22 cellular contexts compared by ENCODE assay signal in genomic region chr1:48718116-48718630, GRCh38. TPM values are rescaled to one million over a fixed set of nuclear protein-coding genes. Genes with fewer than 3 reads are reported as not detected.
DNase-seq lines count a peak whose midpoint lies in the region; ATAC-seq, FAIRE-seq and TF ChIP-seq lines count a peak whose summit lies in the region.
"Had no signal": no experiment of that assay in that cellular context is flagged by ENCODE, and none has a peak within 500 bp of the region (broad histone marks: within the 10 kb centered on the region; RNA-seq: fewer than 3 reads in every experiment).

No MANE protein-coding gene starts in this region.

- CTCF ChIA-PET in mammary epithelial cell (lab: Charles Lee; ENCODE audit: low non-redundant PET), result no interaction called here
- CTCF ChIA-PET in K562 (lab: Yijun Ruan, JAX; ENCODE audit: low intra/inter-chr PET ratio), result no interaction called here

- peak in 1 of 2 donors; percentile 17 for TF ChIP-seq CTCF in mammary epithelial cell (conservative IDR thresholded peaks at IDR 0.05 in 1 of 2, IDR thresholded peaks at IDR 0.05 in 1 of 2; ENCODE audit: extremely low read depth in 1 of 2, insufficient read depth in 1 of 2, low read depth in 1 of 2, low read length in 2 of 2)
- no peak for TF ChIP-seq CTCF in breast epithelium (IDR thresholded peaks at IDR 0.05)
- no peak for TF ChIP-seq CTCF in NB4 (IDR thresholded peaks at IDR 0.05; ENCODE audit: low read depth, low read length)
- TF ChIP-seq CTCF in K562 (IDR thresholded peaks at IDR 0.05 in 2 of 3, conservative IDR thresholded peaks at IDR 0.05 in 1 of 3; ENCODE audit: insufficient read depth in 2 of 3, low read depth in 1 of 3, low read length in 3 of 3), result no peak

- H3K9ac ChIP-seq in mammary epithelial cell (ENCODE audit: insufficient read depth, low read length), result no peak overlapping the region
- no peak overlapping the region for H3K9ac ChIP-seq in K562 (ENCODE audit: insufficient read depth in 1 of 2, low read depth in 2 of 2, low read length in 2 of 2)

- POLR2A ChIA-PET in K562 (lab: Yijun Ruan, JAX), result no interaction called here

- H3K9me3 ChIP-seq in mammary epithelial cell (replicated peaks; ENCODE audit: insufficient read depth, low read length) (no peaks in the 10 kb centered on the region), breast epithelium (no peaks in the 10 kb centered on the region), K562 (replicated peaks; ENCODE audit: control insufficient read depth, insufficient read depth, low read depth, low read length) (no peaks in the 10 kb centered on the region)

- TF ChIP-seq POLR2A in breast epithelium (IDR thresholded peaks at IDR 0.05), result no peak
- TF ChIP-seq POLR2A in NB4 (IDR thresholded peaks at IDR 0.05; ENCODE audit: extremely low read depth, insufficient read length), result no peak
- no peak for TF ChIP-seq POLR2A in K562 (conservative IDR thresholded peaks at IDR 0.05)

- in situ Hi-C loops in mammary epithelial cell (cut with MboI; ENCODE audit: low sequenced_read_pairs in 2 of 2), result no loop called here
- in situ Hi-C loops in K562 (cut with MboI), result no loop called here

- H3K79me2 ChIP-seq in mammary epithelial cell (ENCODE audit: insufficient read depth, low read length), result no peaks in the 10 kb centered on the region
- no peaks in the 10 kb centered on the region for H3K79me2 ChIP-seq in K562 (ENCODE audit: control insufficient read depth, insufficient read depth, low read length)

- H3K4me2 ChIP-seq in mammary epithelial cell (ENCODE audit: insufficient read depth, low read depth, low read length), result no peak overlapping the region
- H3K4me2 ChIP-seq in K562 (ENCODE audit: insufficient read depth, low read length), result no peak overlapping the region

- H3K9me1 ChIP-seq in K562 (ENCODE audit: control insufficient read depth, insufficient read depth, low read length), result no peaks in the 10 kb centered on the region

- H3K36me3 ChIP-seq in mammary epithelial cell (ENCODE audit: insufficient read depth, low read length) (no peaks in the 10 kb centered on the region), breast epithelium (no peaks in the 10 kb centered on the region), K562 (ENCODE audit: control insufficient read depth, insufficient read depth, low read length) (no peaks in the 10 kb centered on the region)

- H3K27ac ChIP-seq in mammary epithelial cell (ENCODE audit: insufficient read depth, low read depth, low read length), result no peak overlapping the region
- no peak overlapping the region for H3K27ac ChIP-seq in breast epithelium
- no peak overlapping the region for H3K27ac ChIP-seq in K562 (ENCODE audit: extremely low read depth, low read depth, low read length)
- H3K27ac ChIP-seq: RWPE1, SK-N-MC had no signal

- no peaks in the 10 kb centered on the region for H4K20me1 ChIP-seq in mammary epithelial cell (ENCODE audit: insufficient read depth, low read length)
- no peaks in the 10 kb centered on the region for H4K20me1 ChIP-seq in K562 (replicated peaks; ENCODE audit: control insufficient read depth, insufficient read depth, low read length)

- no peaks in the 10 kb centered on the region for H3K4me1 ChIP-seq in mammary epithelial cell (ENCODE audit: insufficient read depth, low read length)
- H3K4me1 ChIP-seq in breast epithelium, result no peaks in the 10 kb centered on the region
- H3K4me1 ChIP-seq in K562 (replicated peaks in 1 of 2; ENCODE audit: control insufficient read depth in 2 of 2, insufficient read depth in 2 of 2, low read length in 2 of 2), result no peaks in the 10 kb centered on the region

- BruUV-seq in mammary epithelial cell (replicated peaks; lab: Mats Ljungman, UMichigan) (no TSS peak), K562 (replicated peaks; lab: Mats Ljungman, UMichigan) (no TSS peak)

- intact Hi-C loops in mammary epithelial cell (cut with micrococcal nuclease), result no loop called here
- intact Hi-C loops in breast epithelium (cut with DNase I; ENCODE audit: low total_unique reads), result no loop called here
- intact Hi-C loops in K562 (cut with micrococcal nuclease), result no loop called here

- H2AFZ ChIP-seq in mammary epithelial cell (ENCODE audit: low read depth, low read length) (no peak overlapping the region), K562 (ENCODE audit: low read depth, low read length) (no peak overlapping the region)

- FAIRE-seq in K562 (lab: Jason Lieb, UNC), result no peak

- H3K27me3 ChIP-seq in mammary epithelial cell (ENCODE audit: insufficient read depth, low read length) (no peaks in the 10 kb centered on the region), breast epithelium (no peaks in the 10 kb centered on the region), K562 (ENCODE audit: control insufficient read depth in 2 of 2, insufficient read depth in 2 of 2, low read length in 2 of 2) (no peaks in the 10 kb centered on the region; a peak in 1 of 5 replicates)

- DNase-seq in mammary epithelial cell (peak; percentile 8), breast epithelium (ENCODE audit: low spot score in 2 of 2) (no peak), NB4 (ENCODE audit: low read depth) (peak; percentile 2), K562 (ENCODE audit: extremely low read depth in 1 of 4, low spot score in 3 of 4) (no peak), iPS-NIHi7 (ENCODE audit: extremely low spot score) (peak; percentile 26), NCI-H2196 (lab: John Stamatoyannopoulos, UW; ENCODE audit: unreplicated experiment) (no peak)
- no peak for DNase-seq in effector CD4-positive, alpha-beta T cell
- DNase-seq: AML-193; C1 segment of cervical spinal cord; CD8-positive, alpha-beta T cell; EL; H9; HFFc6; KG1; NCI-H1105 treated with DMSO at 0.1 percent for 48 hours; NCI-H2029 treated with DMSO at 0.1 percent for 48 hours; NCI-H524 treated with DMSO at 0.1 percent for 48 hours; SHP77 treated with DMSO at 0.1 percent for 48 hours had no signal

- TF ChIP-seq EP300 in K562 (IDR thresholded peaks at IDR 0.05; ENCODE audit: low read length), result no peak

- no peak for TF ChIP-seq RAD21 in K562 (CRISPR knock-in tag; conservative IDR thresholded peaks at IDR 0.05 in 1 of 2, IDR thresholded peaks at IDR 0.05 in 1 of 2)

- dilution Hi-C loops in mammary epithelial cell (cut with HindIII; ENCODE audit: low sequenced_read_pairs), result no loop called here

- H3K4me3 ChIP-seq in mammary epithelial cell (replicated peaks in 1 of 3; ENCODE audit: insufficient read depth in 1 of 3, low read depth in 2 of 3, low read length in 3 of 3) (no peak overlapping the region), breast epithelium (no peak overlapping the region), NB4 (ENCODE audit: low read depth, low read length) (no peak overlapping the region), K562 (no peak overlapping the region)
- H3K4me3 ChIP-seq: SK-N-MC had no signal

- ATAC-seq in K562, result no peak
- ATAC-seq in HG02840 (IDR thresholded peaks at IDR 0.05; ENCODE audit: low FRiP score, unreplicated experiment), result no peak
- ATAC-seq: CD8-positive, alpha-beta T cell had no signal

TF ChIP-seq in K562, 482 proteins besides CTCF, POLR2A, EP300 and RAD21:
- TF ChIP-seq MAFF (IDR thresholded peaks at IDR 0.05; ENCODE audit: low read length) (peak; percentile 44; the same call in 1 of the 2 replicates), GATA2 (CRISPR knock-in tag; IDR thresholded peaks at IDR 0.05) (no peak), MAFG (tag; conservative IDR thresholded peaks at IDR 0.05) (peak; percentile 52; the same call in 1 of the 2 replicates), POLR2B (IDR thresholded peaks at IDR 0.05; ENCODE audit: low read depth, partially characterized antibody) (no peak), MAFK (IDR thresholded peaks at IDR 0.05; ENCODE audit: low read length) (peak; percentile 50; the same call in 1 of the 2 replicates), ZNF316 (IDR thresholded peaks at IDR 0.05) (peak; percentile 45; the same call in 1 of the 2 replicates), C11orf30 (IDR thresholded peaks at IDR 0.05; ENCODE audit: low read depth) (peak; percentile 49; the same call in 1 of the 2 replicates)
TF ChIP-seq in K562: peak in this region for 5.

RNA-seq across cellular contexts. Expression of gene BEND5, which starts 58.5 kb away (rescaled TPM):
- total RNA-seq in mammary epithelial cell (1 to 10 TPM in 1 of 2 donors, under 1 TPM in 1; 0.56 to 1.5 TPM), breast epithelium (1 to 10 TPM; 3.2 to 7.3 (median 5.9) TPM), K562 (2014; rRNA removed) (not detected in 2 replicates), K562 (2014; rRNA removed; fragmentation: Illumina TruSeq; extraction: Trizol) (not detected in 2 replicates), K562 (2015; rRNA removed; fragmentation: Illumina TruSeq; extraction: Trizol) (not detected in 2 replicates), K562 (2021) (not detected in 2 replicates)
- polyA plus RNA-seq in mammary epithelial cell (0.16 TPM), K562 (2011; rRNA removed) (not detected in 2 replicates), K562 (2014; fragmentation: Illumina TruSeq; extraction: Trizol) (not detected in 2 replicates), K562 (2014; fragmentation: Nextera tagmentation; extraction: Ambion mirVana) (not detected), K562 (2014; rRNA removed) (not detected in 2 replicates)
- polyA minus RNA-seq in mammary epithelial cell, result not detected
- total RNA-seq in K562 (2011; cell fraction: chromatin; rRNA removed; ENCODE audit: low replicate concordance), result not detected in 2 replicates
- total RNA-seq in K562 (2011; cell fraction: nucleolus; rRNA removed), result not detected in 2 replicates
- total RNA-seq in K562 (2011; cell fraction: nucleoplasm; rRNA removed), result not detected in 2 replicates
- not detected in 2 replicates for polyA plus RNA-seq in K562 (2011; cell fraction: cytosol; rRNA removed)
- polyA plus RNA-seq in K562 (2011; cell fraction: nucleus; rRNA removed), result not detected in 2 replicates
- not detected in 2 replicates for polyA plus RNA-seq in K562 (2012)
- polyA minus RNA-seq in K562 (2011; rRNA and poly(A)+ RNA removed), result not detected in 2 replicates
- polyA minus RNA-seq in K562 (2011; cell fraction: cytosol; rRNA and poly(A)+ RNA removed), result not detected in 2 replicates
- not detected in 2 replicates for polyA minus RNA-seq in K562 (2011; cell fraction: nucleus; rRNA and poly(A)+ RNA removed)
- total RNA-seq: A172, HFFc6 had no signal

Comparison
In these comparisons a context has a peak if more than half of its experiments do, and no peak if none do; other contexts are left out.
1. DNase-seq: peak in mammary epithelial cell (single experiment), NB4 (single experiment) and iPS-NIHi7 (single experiment); none in breast epithelium (0 of 2), K562 (0 of 4), effector CD4-positive, alpha-beta T cell (single experiment) and NCI-H2196 (single experiment).